Comparison of ENCODE assay signal across 9 cellular contexts in genomic region chr16:55792934-55793374, GRCh38. TPM values are rescaled to one million over a fixed set of nuclear protein-coding genes. Genes with fewer than 3 reads are reported as not detected.
"Had no signal": no experiment of that assay in that cellular context is flagged by ENCODE, and none has a peak within 500 bp of the region (broad histone marks: within the 10 kb centered on the region; RNA-seq: fewer than 3 reads in every experiment).

No MANE protein-coding gene starts in this region.

RNA-seq across cellular contexts. Expression of gene CES1, which starts 39.9 kb away (rescaled TPM):
- total RNA-seq: activated B cell treated with CpG ODN at 0.5 μM for 24 hours; activated CD8-positive, alpha-beta T cell treated with anti-CD3 and anti-CD28 coated beads for 36 hours; activated naive CD4-positive, alpha-beta T cell treated with anti-CD3 and anti-CD28 coated beads for 36 hours; activated naive CD8-positive, alpha-beta T cell treated with anti-CD3 and anti-CD28 coated beads for 36 hours; activated T-helper 1 cell treated with anti-CD3 and anti-CD28 coated beads, Interleukin-12 subunit alpha, Interleukin-12 subunit beta, Interleukin-2, Interleukin-4 antibody, amounts not matched to agents 30 ng/mL and 10 ng/mL and 1 ng/mL, durations not matched to agents 14 hours and 24 hours and 36 hours; activated T-helper 2 cell treated with anti-CD3 and anti-CD28 coated beads, Interferon-gamma antibody, Interleukin-2, Interleukin-4, amounts not matched to agents 10 μg/mL and 5 μg/mL and 100 μg/mL, durations not matched to agents 14 hours and 24 hours and 36 hours; dermis microvascular lymphatic vessel endothelial cell; epithelial cell of proximal tubule; T-helper 1 cell treated with Interleukin-12 subunit alpha and Interleukin-12 subunit beta and Interleukin-4 antibody, amounts not matched to agents 30 ng/mL and 1 ng/mL, for 36 hours had no signal
